In the genomic region with DNA sequence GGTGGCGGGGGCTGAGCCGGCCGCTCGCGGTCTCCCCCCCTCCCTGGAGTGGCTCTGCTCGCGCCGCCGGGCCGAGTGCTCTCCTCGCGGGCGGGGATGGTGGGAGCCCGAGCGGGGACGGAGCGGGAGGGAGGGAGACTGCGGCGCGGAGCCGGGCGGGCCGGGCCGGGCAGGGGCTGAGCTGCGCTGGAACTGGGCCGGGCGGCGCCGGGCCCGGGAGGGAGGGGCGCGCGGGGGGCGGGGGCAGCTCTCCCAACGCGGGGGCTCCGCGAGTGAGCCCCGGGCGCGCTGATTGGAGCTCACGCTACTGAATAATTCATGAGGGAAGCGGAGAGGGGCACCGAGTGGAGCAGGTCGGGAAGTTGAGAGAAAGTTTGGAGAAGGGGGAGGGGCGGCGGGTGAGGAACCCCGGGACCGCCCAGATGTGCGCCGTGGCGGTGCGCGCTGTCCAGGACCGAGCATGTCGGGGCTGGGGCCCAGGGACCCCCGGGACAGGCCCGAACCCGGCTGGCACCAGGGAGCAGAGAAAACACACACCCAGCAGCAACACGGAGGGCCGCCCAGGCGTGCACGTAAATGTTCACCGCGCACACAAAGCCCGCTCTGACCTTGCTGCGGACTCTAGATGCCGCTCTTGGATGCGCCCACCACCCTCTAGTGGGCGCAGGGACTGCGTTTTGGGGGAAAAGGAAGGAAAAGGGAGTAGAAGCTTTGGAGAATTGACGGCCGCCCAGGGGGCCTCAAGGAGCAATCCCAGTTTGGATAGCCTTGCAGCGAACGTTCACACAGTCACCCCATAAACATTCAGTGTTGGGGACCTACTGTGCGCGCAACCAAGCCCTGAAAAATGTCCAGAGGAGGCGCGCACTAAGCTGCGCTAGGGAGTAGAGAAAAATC, we compare ENCODE assay signal across 1 cellular context.
TF ChIP-seq lines count a peak whose summit lies in the region.

A gene (minus strand): TSS at position 194 of the 897 bp plus-strand sequence. CDS start 493 bp downstream, outside the sequence.

TF ChIP-seq in K562, 482 proteins besides CTCF, POLR2A, EP300 and RAD21 (continued from another document and continues in another):
- TF ChIP-seq ZNF445 (CRISPR knock-in tag; IDR thresholded peaks at IDR 0.05; ENCODE audit: low read depth): no peak
- no peak for TF ChIP-seq YBX1 (IDR thresholded peaks at IDR 0.05)
- peak; percentile 82; the same call in 1 of the 2 replicates for TF ChIP-seq FOXK1 (CRISPR knock-in tag; IDR thresholded peaks at IDR 0.05; ENCODE audit: borderline replicate concordance)
- TF ChIP-seq RFX1 (IDR thresholded peaks at IDR 0.05): no peak
- TF ChIP-seq, protein P1, sequence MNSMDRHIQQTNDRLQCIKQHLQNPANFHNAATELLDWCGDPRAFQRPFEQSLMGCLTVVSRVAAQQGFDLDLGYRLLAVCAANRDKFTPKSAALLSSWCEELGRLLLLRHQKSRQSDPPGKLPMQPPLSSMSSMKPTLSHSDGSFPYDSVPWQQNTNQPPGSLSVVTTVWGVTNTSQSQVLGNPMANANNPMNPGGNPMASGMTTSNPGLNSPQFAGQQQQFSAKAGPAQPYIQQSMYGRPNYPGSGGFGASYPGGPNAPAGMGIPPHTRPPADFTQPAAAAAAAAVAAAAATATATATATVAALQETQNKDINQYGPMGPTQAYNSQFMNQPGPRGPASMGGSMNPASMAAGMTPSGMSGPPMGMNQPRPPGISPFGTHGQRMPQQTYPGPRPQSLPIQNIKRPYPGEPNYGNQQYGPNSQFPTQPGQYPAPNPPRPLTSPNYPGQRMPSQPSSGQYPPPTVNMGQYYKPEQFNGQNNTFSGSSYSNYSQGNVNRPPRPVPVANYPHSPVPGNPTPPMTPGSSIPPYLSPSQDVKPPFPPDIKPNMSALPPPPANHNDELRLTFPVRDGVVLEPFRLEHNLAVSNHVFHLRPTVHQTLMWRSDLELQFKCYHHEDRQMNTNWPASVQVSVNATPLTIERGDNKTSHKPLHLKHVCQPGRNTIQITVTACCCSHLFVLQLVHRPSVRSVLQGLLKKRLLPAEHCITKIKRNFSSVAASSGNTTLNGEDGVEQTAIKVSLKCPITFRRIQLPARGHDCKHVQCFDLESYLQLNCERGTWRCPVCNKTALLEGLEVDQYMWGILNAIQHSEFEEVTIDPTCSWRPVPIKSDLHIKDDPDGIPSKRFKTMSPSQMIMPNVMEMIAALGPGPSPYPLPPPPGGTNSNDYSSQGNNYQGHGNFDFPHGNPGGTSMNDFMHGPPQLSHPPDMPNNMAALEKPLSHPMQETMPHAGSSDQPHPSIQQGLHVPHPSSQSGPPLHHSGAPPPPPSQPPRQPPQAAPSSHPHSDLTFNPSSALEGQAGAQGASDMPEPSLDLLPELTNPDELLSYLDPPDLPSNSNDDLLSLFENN (IDR thresholded peaks at IDR 0.05; ENCODE audit: low read depth in 2 of 2, low read length in 2 of 2): no peak
- TF ChIP-seq, protein P2, sequence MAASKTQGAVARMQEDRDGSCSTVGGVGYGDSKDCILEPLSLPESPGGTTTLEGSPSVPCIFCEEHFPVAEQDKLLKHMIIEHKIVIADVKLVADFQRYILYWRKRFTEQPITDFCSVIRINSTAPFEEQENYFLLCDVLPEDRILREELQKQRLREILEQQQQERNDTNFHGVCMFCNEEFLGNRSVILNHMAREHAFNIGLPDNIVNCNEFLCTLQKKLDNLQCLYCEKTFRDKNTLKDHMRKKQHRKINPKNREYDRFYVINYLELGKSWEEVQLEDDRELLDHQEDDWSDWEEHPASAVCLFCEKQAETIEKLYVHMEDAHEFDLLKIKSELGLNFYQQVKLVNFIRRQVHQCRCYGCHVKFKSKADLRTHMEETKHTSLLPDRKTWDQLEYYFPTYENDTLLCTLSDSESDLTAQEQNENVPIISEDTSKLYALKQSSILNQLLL (CRISPR knock-in tag; IDR thresholded peaks at IDR 0.05; ENCODE audit: borderline replicate concordance): no peak
- TF ChIP-seq, protein P3, sequence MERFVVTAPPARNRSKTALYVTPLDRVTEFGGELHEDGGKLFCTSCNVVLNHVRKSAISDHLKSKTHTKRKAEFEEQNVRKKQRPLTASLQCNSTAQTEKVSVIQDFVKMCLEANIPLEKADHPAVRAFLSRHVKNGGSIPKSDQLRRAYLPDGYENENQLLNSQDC (CRISPR knock-in tag; IDR thresholded peaks at IDR 0.05): no peak
- TF ChIP-seq ZNF77 (CRISPR knock-in tag; IDR thresholded peaks at IDR 0.05): no peak
- TF ChIP-seq PHTF2 (CRISPR knock-in tag; IDR thresholded peaks at IDR 0.05): no peak
- no peak for TF ChIP-seq ZNF785 (CRISPR knock-in tag; IDR thresholded peaks at IDR 0.05)
- TF ChIP-seq, protein P4, sequence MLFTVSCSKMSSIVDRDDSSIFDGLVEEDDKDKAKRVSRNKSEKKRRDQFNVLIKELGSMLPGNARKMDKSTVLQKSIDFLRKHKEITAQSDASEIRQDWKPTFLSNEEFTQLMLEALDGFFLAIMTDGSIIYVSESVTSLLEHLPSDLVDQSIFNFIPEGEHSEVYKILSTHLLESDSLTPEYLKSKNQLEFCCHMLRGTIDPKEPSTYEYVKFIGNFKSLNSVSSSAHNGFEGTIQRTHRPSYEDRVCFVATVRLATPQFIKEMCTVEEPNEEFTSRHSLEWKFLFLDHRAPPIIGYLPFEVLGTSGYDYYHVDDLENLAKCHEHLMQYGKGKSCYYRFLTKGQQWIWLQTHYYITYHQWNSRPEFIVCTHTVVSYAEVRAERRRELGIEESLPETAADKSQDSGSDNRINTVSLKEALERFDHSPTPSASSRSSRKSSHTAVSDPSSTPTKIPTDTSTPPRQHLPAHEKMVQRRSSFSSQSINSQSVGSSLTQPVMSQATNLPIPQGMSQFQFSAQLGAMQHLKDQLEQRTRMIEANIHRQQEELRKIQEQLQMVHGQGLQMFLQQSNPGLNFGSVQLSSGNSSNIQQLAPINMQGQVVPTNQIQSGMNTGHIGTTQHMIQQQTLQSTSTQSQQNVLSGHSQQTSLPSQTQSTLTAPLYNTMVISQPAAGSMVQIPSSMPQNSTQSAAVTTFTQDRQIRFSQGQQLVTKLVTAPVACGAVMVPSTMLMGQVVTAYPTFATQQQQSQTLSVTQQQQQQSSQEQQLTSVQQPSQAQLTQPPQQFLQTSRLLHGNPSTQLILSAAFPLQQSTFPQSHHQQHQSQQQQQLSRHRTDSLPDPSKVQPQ (CRISPR knock-in tag; IDR thresholded peaks at IDR 0.05; ENCODE audit: borderline replicate concordance): no peak
- TF ChIP-seq, protein P5, sequence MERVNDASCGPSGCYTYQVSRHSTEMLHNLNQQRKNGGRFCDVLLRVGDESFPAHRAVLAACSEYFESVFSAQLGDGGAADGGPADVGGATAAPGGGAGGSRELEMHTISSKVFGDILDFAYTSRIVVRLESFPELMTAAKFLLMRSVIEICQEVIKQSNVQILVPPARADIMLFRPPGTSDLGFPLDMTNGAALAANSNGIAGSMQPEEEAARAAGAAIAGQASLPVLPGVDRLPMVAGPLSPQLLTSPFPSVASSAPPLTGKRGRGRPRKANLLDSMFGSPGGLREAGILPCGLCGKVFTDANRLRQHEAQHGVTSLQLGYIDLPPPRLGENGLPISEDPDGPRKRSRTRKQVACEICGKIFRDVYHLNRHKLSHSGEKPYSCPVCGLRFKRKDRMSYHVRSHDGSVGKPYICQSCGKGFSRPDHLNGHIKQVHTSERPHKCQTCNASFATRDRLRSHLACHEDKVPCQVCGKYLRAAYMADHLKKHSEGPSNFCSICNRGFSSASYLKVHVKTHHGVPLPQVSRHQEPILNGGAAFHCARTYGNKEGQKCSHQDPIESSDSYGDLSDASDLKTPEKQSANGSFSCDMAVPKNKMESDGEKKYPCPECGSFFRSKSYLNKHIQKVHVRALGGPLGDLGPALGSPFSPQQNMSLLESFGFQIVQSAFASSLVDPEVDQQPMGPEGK (CRISPR knock-in tag; IDR thresholded peaks at IDR 0.05; ENCODE audit: borderline replicate concordance): no peak
- no peak for TF ChIP-seq SREBF1 (IDR thresholded peaks at IDR 0.05; ENCODE audit: borderline replicate concordance, low read depth, low read length)
- peak; percentile 95 for TF ChIP-seq ESRRA (IDR thresholded peaks at IDR 0.05; ENCODE audit: borderline replicate concordance, low read depth)
- peak; percentile 30; the same call in 1 of the 2 replicates for TF ChIP-seq MTA2 (IDR thresholded peaks at IDR 0.05; ENCODE audit: low read depth)
- TF ChIP-seq POLR3A (IDR thresholded peaks at IDR 0.05; ENCODE audit: borderline replicate concordance, extremely low read depth, insufficient read depth, insufficient read length): no peak
- TF ChIP-seq, protein P6, sequence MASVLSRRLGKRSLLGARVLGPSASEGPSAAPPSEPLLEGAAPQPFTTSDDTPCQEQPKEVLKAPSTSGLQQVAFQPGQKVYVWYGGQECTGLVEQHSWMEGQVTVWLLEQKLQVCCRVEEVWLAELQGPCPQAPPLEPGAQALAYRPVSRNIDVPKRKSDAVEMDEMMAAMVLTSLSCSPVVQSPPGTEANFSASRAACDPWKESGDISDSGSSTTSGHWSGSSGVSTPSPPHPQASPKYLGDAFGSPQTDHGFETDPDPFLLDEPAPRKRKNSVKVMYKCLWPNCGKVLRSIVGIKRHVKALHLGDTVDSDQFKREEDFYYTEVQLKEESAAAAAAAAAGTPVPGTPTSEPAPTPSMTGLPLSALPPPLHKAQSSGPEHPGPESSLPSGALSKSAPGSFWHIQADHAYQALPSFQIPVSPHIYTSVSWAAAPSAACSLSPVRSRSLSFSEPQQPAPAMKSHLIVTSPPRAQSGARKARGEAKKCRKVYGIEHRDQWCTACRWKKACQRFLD (CRISPR knock-in tag; IDR thresholded peaks at IDR 0.05): no peak
- TF ChIP-seq ADNP (tag; IDR thresholded peaks at IDR 0.05): no peak
- no peak for TF ChIP-seq NCOA2 (IDR thresholded peaks at IDR 0.05; ENCODE audit: partially characterized antibody in 2 of 2)
- TF ChIP-seq ZNF79 (CRISPR knock-in tag; IDR thresholded peaks at IDR 0.05; ENCODE audit: low read depth): no peak
- TF ChIP-seq, protein P7, sequence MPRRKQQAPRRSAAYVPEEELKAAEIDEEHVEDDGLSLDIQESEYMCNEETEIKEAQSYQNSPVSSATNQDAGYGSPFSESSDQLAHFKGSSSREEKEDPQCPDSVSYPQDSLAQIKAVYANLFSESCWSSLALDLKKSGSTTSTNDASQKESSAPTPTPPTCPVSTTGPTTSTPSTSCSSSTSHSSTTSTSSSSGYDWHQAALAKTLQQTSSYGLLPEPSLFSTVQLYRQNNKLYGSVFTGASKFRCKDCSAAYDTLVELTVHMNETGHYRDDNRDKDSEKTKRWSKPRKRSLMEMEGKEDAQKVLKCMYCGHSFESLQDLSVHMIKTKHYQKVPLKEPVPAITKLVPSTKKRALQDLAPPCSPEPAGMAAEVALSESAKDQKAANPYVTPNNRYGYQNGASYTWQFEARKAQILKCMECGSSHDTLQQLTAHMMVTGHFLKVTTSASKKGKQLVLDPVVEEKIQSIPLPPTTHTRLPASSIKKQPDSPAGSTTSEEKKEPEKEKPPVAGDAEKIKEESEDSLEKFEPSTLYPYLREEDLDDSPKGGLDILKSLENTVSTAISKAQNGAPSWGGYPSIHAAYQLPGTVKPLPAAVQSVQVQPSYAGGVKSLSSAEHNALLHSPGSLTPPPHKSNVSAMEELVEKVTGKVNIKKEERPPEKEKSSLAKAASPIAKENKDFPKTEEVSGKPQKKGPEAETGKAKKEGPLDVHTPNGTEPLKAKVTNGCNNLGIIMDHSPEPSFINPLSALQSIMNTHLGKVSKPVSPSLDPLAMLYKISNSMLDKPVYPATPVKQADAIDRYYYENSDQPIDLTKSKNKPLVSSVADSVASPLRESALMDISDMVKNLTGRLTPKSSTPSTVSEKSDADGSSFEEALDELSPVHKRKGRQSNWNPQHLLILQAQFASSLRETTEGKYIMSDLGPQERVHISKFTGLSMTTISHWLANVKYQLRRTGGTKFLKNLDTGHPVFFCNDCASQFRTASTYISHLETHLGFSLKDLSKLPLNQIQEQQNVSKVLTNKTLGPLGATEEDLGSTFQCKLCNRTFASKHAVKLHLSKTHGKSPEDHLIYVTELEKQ (CRISPR knock-in tag; IDR thresholded peaks at IDR 0.05): no peak
- TF ChIP-seq NFE2L1 (tag; IDR thresholded peaks at IDR 0.05; ENCODE audit: borderline replicate concordance, low read depth): no peak
- TF ChIP-seq CHD1 (IDR thresholded peaks at IDR 0.05; ENCODE audit: low read length): peak; percentile 35
- TF ChIP-seq ZNF224 (CRISPR knock-in tag; IDR thresholded peaks at IDR 0.05): no peak
- no peak for TF ChIP-seq STAG1 (CRISPR knock-in tag; IDR thresholded peaks at IDR 0.05; ENCODE audit: borderline replicate concordance)
- TF ChIP-seq SRSF9 (IDR thresholded peaks at IDR 0.05; ENCODE audit: borderline replicate concordance, low read depth, low read length): no peak
- TF ChIP-seq KLF16 (IDR thresholded peaks at IDR 0.05): no peak; the same call in 1 of the 2 replicates
- TF ChIP-seq CEBPG (CRISPR knock-in tag; IDR thresholded peaks at IDR 0.05): no peak
- TF ChIP-seq CEBPG (tag; conservative IDR thresholded peaks at IDR 0.05 in 1 of 2, IDR thresholded peaks at IDR 0.05 in 1 of 2): no peak
- TF ChIP-seq HIVEP1 (CRISPR knock-in tag; IDR thresholded peaks at IDR 0.05): no peak
- 0 out of 2 replicates have a peak, but pooled peaks have one; percentile 27 for TF ChIP-seq BHLHE40 (IDR thresholded peaks at IDR 0.05; ENCODE audit: low read length)
- TF ChIP-seq TCF3 (CRISPR knock-in tag; IDR thresholded peaks at IDR 0.05): peak; percentile 43; the same call in 1 of the 2 replicates
- TF ChIP-seq, protein P8, sequence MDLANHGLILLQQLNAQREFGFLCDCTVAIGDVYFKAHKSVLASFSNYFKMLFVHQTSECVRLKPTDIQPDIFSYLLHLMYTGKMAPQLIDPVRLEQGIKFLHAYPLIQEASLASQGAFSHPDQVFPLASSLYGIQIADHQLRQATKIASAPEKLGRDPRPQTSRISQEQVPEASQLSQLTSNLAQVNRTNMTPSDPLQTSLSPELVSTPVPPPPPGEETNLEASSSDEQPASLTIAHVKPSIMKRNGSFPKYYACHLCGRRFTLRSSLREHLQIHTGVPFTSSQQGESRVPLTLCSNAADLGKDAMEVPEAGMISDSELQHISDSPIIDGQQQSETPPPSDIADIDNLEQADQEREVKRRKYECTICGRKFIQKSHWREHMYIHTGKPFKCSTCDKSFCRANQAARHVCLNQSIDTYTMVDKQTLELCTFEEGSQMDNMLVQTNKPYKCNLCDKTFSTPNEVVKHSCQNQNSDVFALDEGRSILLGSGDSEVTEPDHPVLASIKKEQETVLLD (IDR thresholded peaks at IDR 0.05): peak; percentile 85
- TF ChIP-seq NCOA6 (IDR thresholded peaks at IDR 0.05): no peak
- no peak for TF ChIP-seq SMAD2 (IDR thresholded peaks at IDR 0.05; ENCODE audit: low read depth, low read length)
- TF ChIP-seq PRPF4 (IDR thresholded peaks at IDR 0.05; ENCODE audit: insufficient read depth, low read depth, low read length, poor library complexity, severe bottlenecking): no peak
- no peak for TF ChIP-seq ZBED1 (IDR thresholded peaks at IDR 0.05)
- peak; percentile 65; the same call in 1 of the 2 replicates for TF ChIP-seq SIN3B (IDR thresholded peaks at IDR 0.05; ENCODE audit: low read depth)
- no peak; the same call in 1 of the 2 replicates for TF ChIP-seq TRIM28 (IDR thresholded peaks at IDR 0.05)
- TF ChIP-seq HEY1 (CRISPR knock-in tag; IDR thresholded peaks at IDR 0.05; ENCODE audit: borderline replicate concordance): no peak
- TF ChIP-seq CBX3 (IDR thresholded peaks at IDR 0.05; ENCODE audit: borderline replicate concordance in 1 of 2, low read length in 2 of 2): no peak
- 0 out of 2 replicates have a peak, but pooled peaks have one; percentile 17 for TF ChIP-seq ZNF384 (IDR thresholded peaks at IDR 0.05; ENCODE audit: low read depth, low read length)
